In the genomic region with DNA sequence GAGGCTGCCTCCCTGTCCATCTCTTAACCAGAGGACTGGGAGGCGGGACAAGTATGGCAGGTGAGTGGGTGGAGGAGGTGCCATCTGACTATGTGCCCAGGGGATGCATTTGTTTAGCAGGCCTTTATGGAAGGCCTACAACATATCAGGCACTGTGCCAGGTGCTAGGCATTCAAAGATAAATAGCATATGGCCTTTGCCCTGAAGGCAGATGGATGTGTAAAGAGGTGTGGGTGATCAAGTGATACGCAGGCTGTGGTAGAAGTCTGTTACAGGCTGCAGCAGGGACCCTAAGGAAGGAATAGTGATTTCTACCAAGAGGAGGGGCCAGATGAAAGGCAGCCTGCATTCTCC, we compare ENCODE assay signal across 19 cellular contexts.
DNase-seq lines count a peak whose midpoint lies in the region; ATAC-seq and TF ChIP-seq lines count a peak whose summit lies in the region.
"Had no signal": no experiment of that assay in that cellular context is flagged by ENCODE, and none has a peak within 500 bp of the region (broad histone marks: within the 10 kb centered on the region; RNA-seq: fewer than 3 reads in every experiment).

No MANE protein-coding gene starts in this region.

- H3K9me3 ChIP-seq in osteoblast (ENCODE audit: low read depth, low read length), result no peaks in the 10 kb centered on the region
- H3K9me3 ChIP-seq in T-helper 17 cell (ENCODE audit: control insufficient read depth, low read length, poor library complexity, severe bottlenecking), result no peaks in the 10 kb centered on the region
- H3K9me3 ChIP-seq: adrenal gland, left lung, neutrophil, thyroid gland had no signal

- H3K79me2 ChIP-seq in osteoblast (ENCODE audit: insufficient read depth, low read length), result peaks cover 89% of the 10 kb centered on the region

- CTCF ChIA-PET in T-cell (lab: Charles Lee), result no interaction called here

- H3K4me1 Mint-ChIP-seq in T-helper 17 cell (no peaks in the 10 kb centered on the region), T-cell (no peaks in the 10 kb centered on the region), immature natural killer cell (no peaks in the 10 kb centered on the region)
- H3K4me1 Mint-ChIP-seq: activated CD4-positive, alpha-beta T cell treated with anti-CD3 and anti-CD28 coated beads for 36 hours; stimulated activated memory B cell treated with anti-CD40 and anti-IgM and Interleukin-4, amounts not matched to agents 10 μg/mL and 1 μg/mL and 100 μg/mL, for 72 hours had no signal

- POLR2A ChIA-PET in T-cell (lab: Charles Lee), result no interaction called here

- H3K36me3 ChIP-seq in osteoblast (ENCODE audit: insufficient read depth, low read length), result no peaks in the 10 kb centered on the region
- H3K36me3 ChIP-seq: adrenal gland, left lung, neutrophil, thyroid gland had no signal

- peaks cover 74% of the 10 kb centered on the region for H4K20me1 ChIP-seq in osteoblast (ENCODE audit: insufficient read depth, low read length)

- H3K9me3 Mint-ChIP-seq in T-cell (no peaks in the 10 kb centered on the region), immature natural killer cell (no peaks in the 10 kb centered on the region)
- H3K9me3 Mint-ChIP-seq: stimulated activated memory B cell treated with anti-CD40 and anti-IgM and Interleukin-4, amounts not matched to agents 10 μg/mL and 1 μg/mL and 100 μg/mL, for 72 hours had no signal

- ATAC-seq in T-helper 17 cell (no peak), T-cell (replicated peaks in 1 of 4) (no peak)
- ATAC-seq: activated CD4-positive, alpha-beta T cell treated with anti-CD3 and anti-CD28 coated beads for 36 hours; left lung; PC-3; stimulated activated memory B cell treated with anti-CD40 and anti-IgM and Interleukin-4, amounts not matched to agents 10 μg/mL and 1 μg/mL and 100 μg/mL, for 72 hours had no signal

- no peak overlapping the region for H3K4me3 Mint-ChIP-seq in T-helper 17 cell
- H3K4me3 Mint-ChIP-seq in T-cell, result no peak overlapping the region
- H3K4me3 Mint-ChIP-seq in immature natural killer cell, result no peak overlapping the region
- H3K4me3 Mint-ChIP-seq: activated CD4-positive, alpha-beta T cell treated with anti-CD3 and anti-CD28 coated beads for 36 hours; stimulated activated memory B cell treated with anti-CD40 and anti-IgM and Interleukin-4, amounts not matched to agents 10 μg/mL and 1 μg/mL and 100 μg/mL, for 72 hours had no signal

- H3K27me3 Mint-ChIP-seq in T-helper 17 cell, result peaks cover 14% of the 10 kb centered on the region
- H3K27me3 Mint-ChIP-seq in T-cell, result peaks cover 0 to 2% of the 10 kb centered on the region in 2 donors
- H3K27me3 Mint-ChIP-seq in immature natural killer cell (ENCODE audit: low read depth in 3 of 3), result peaks cover 0 to 3% (median 2%) of the 10 kb centered on the region in 3 donors
- H3K27me3 Mint-ChIP-seq: activated CD4-positive, alpha-beta T cell treated with anti-CD3 and anti-CD28 coated beads for 36 hours had no signal

- peaks cover 53% of the 10 kb centered on the region for H3K4me1 ChIP-seq in osteoblast (ENCODE audit: insufficient read depth, low read length)
- H3K4me1 ChIP-seq: left lung had no signal

- no peak overlapping the region for H2AFZ ChIP-seq in osteoblast (ENCODE audit: low read length)

- no peaks in the 10 kb centered on the region for H3K36me3 Mint-ChIP-seq in T-helper 17 cell (ENCODE audit: low read depth)
- no peaks in the 10 kb centered on the region for H3K36me3 Mint-ChIP-seq in T-cell
- H3K36me3 Mint-ChIP-seq in immature natural killer cell, result no peaks in the 10 kb centered on the region
- H3K36me3 Mint-ChIP-seq: stimulated activated memory B cell treated with anti-CD40 and anti-IgM and Interleukin-4, amounts not matched to agents 10 μg/mL and 1 μg/mL and 100 μg/mL, for 72 hours had no signal

- no peak overlapping the region for H3K27ac Mint-ChIP-seq in T-helper 17 cell
- no peak overlapping the region for H3K27ac Mint-ChIP-seq in T-cell
- H3K27ac Mint-ChIP-seq in immature natural killer cell, result no peak overlapping the region
- H3K27ac Mint-ChIP-seq: activated CD4-positive, alpha-beta T cell treated with anti-CD3 and anti-CD28 coated beads for 36 hours; stimulated activated memory B cell treated with anti-CD40 and anti-IgM and Interleukin-4, amounts not matched to agents 10 μg/mL and 1 μg/mL and 100 μg/mL, for 72 hours had no signal

- no peak overlapping the region for H3K4me2 ChIP-seq in osteoblast (ENCODE audit: insufficient read depth, low read length)

- no peak overlapping the region for H3K27ac ChIP-seq in osteoblast (ENCODE audit: low read depth, low read length)
- H3K27ac ChIP-seq: adrenal gland, left lung, neutrophil, SK-N-MC, thyroid gland had no signal

- no peak for TF ChIP-seq CTCF in osteoblast (IDR thresholded peaks at IDR 0.05; ENCODE audit: extremely low read depth, low read depth, low read length)

- H3K27me3 ChIP-seq in osteoblast (ENCODE audit: insufficient read depth, low read length), result no peaks in the 10 kb centered on the region
- H3K27me3 ChIP-seq: adrenal gland, left lung, neutrophil, thyroid gland had no signal

- DNase-seq in NCI-H2196 (lab: John Stamatoyannopoulos, UW; ENCODE audit: unreplicated experiment), result peak; percentile 35
- no peak for DNase-seq in NCI-H2196 treated with DMSO at 0.1 percent for 48 hours (lab: John Stamatoyannopoulos, UW; ENCODE audit: unreplicated experiment)
- DNase-seq in NCI-H146 (lab: John Stamatoyannopoulos, UW), result peak; percentile 83
- DNase-seq in NCI-H524 treated with DMSO at 0.1 percent for 48 hours (lab: John Stamatoyannopoulos, UW), result peak; percentile 98
- DNase-seq in osteoblast (ENCODE audit: insufficient read length, low spot score, missing footprints), result peak; percentile 47
- DNase-seq in T-helper 17 cell, result no peak
- DNase-seq in T-cell, result no peak
- no peak for DNase-seq in immature natural killer cell
- DNase-seq: activated CD4-positive, alpha-beta T cell treated with anti-CD3 and anti-CD28 coated beads for 36 hours; activated effector memory CD4-positive, alpha-beta T cell treated with anti-CD3 and anti-CD28 coated beads, Interleukin-2, amount 50 U/mL, for 16 hours; adrenal gland; dermis blood vessel endothelial cell; left lung; PC-3; stimulated activated CD4-positive, alpha-beta T cell treated with anti-CD3 and anti-CD28 coated beads, Interleukin-15, amount 100 ng/mL, for 24 hours; thyroid gland had no signal

- no peak overlapping the region for H3K4me3 ChIP-seq in osteoblast (ENCODE audit: insufficient read depth, low read length)
- H3K4me3 ChIP-seq: adrenal gland, left lung, SK-N-MC, thyroid gland had no signal

Comparison
In these comparisons a context has a peak if more than half of its experiments do, and no peak if none do; other contexts are left out.
1. DNase-seq: peak in NCI-H2196 (single experiment), NCI-H146 (single experiment), NCI-H524 treated with DMSO at 0.1 percent for 48 hours (single experiment) and osteoblast (single experiment); none in NCI-H2196 treated with DMSO at 0.1 percent for 48 hours (single experiment), T-helper 17 cell (0 of 3), T-cell (0 of 34) and immature natural killer cell (0 of 3).